In genomic region chr4:166021617-166022016, GRCh38 we compare ENCODE assay signal across 34 cellular contexts.
"Had no signal": no experiment of that assay in that cellular context is flagged by ENCODE, and none has a peak within 500 bp of the region (broad histone marks: within the 10 kb centered on the region; RNA-seq: fewer than 3 reads in every experiment).

No MANE protein-coding gene starts in this region.

- H3K9me3 ChIP-seq: adrenal gland had no signal

- H3K36me3 Mint-ChIP-seq: activated CD4-positive, alpha-beta memory T cell treated with anti-CD3 and anti-CD28 coated beads for 36 hours; activated CD8-positive, alpha-beta memory T cell treated with anti-CD3 and anti-CD28 coated beads, Interleukin-2, amount 10 ng/mL, durations not matched to agents 7 days and 5 days; activated naive CD4-positive, alpha-beta T cell treated with anti-CD3 and anti-CD28 coated beads, Interleukin-2, amount 10 ng/mL, durations not matched to agents 7 days and 5 days; activated naive CD4-positive, alpha-beta T cell treated with anti-CD3 and anti-CD28 coated beads, Interleukin-2, amount 50 U/mL, for 72 hours; activated naive CD8-positive, alpha-beta T cell treated with anti-CD3 and anti-CD28 coated beads for 36 hours; brain had no signal

- H3K9me3 Mint-ChIP-seq: activated B cell treated with CpG ODN at 0.5 μM for 24 hours; activated CD4-positive, alpha-beta memory T cell treated with anti-CD3 and anti-CD28 coated beads for 36 hours; activated CD4-positive, alpha-beta T cell treated with anti-CD3 and anti-CD28 coated beads, Interleukin-2, amount 10 ng/mL, durations not matched to agents 24 days and 14 days; activated naive CD4-positive, alpha-beta T cell treated with anti-CD3 and anti-CD28 coated beads, Interleukin-2, amount 10 ng/mL, durations not matched to agents 7 days and 5 days; activated naive CD4-positive, alpha-beta T cell treated with anti-CD3 and anti-CD28 coated beads, Interleukin-2, amount 50 U/mL, for 72 hours; activated naive CD8-positive, alpha-beta T cell treated with anti-CD3 and anti-CD28 coated beads for 36 hours; activated T-helper 2 cell treated with anti-CD3 and anti-CD28 coated beads, Interferon-gamma antibody, Interleukin-2, Interleukin-4, amounts not matched to agents 10 μg/mL and 5 μg/mL and 100 μg/mL, durations not matched to agents 14 hours and 24 hours and 36 hours; brain; T-helper 1 cell treated with Interleukin-12 subunit alpha and Interleukin-12 subunit beta and Interleukin-4 antibody, amounts not matched to agents 30 μg/mL and 1 μg/mL, for 36 hours; T-helper 2 cell treated with Interferon-gamma antibody and Interleukin-4, amounts not matched to agents 5 μg/mL and 100 μg/mL, for 36 hours had no signal

- H3K27ac Mint-ChIP-seq: activated B cell treated with CpG ODN at 0.5 μM for 24 hours; activated CD4-positive, alpha-beta memory T cell treated with anti-CD3 and anti-CD28 coated beads for 36 hours; activated CD4-positive, alpha-beta T cell treated with anti-CD3 and anti-CD28 coated beads, Interleukin-2, amount 10 ng/mL, durations not matched to agents 24 days and 14 days; activated CD8-positive, alpha-beta memory T cell treated with anti-CD3 and anti-CD28 coated beads, Interleukin-2, amount 10 ng/mL, durations not matched to agents 7 days and 5 days; activated CD8-positive, alpha-beta T cell treated with anti-CD3 and anti-CD28 coated beads, Interleukin-2, amount 10 ng/mL, durations not matched to agents 7 days and 5 days; activated naive CD4-positive, alpha-beta T cell treated with anti-CD3 and anti-CD28 coated beads, Interleukin-2, amount 10 ng/mL, durations not matched to agents 7 days and 5 days; activated naive CD4-positive, alpha-beta T cell treated with anti-CD3 and anti-CD28 coated beads, Interleukin-2, amount 50 U/mL, for 72 hours; activated naive CD8-positive, alpha-beta T cell treated with anti-CD3 and anti-CD28 coated beads for 36 hours; activated T-cell treated with anti-CD3 and anti-CD28 coated beads, Interleukin-2, amount 50 U/mL, for 24 hours; activated T-helper 2 cell treated with anti-CD3 and anti-CD28 coated beads, Interferon-gamma antibody, Interleukin-2, Interleukin-4, amounts not matched to agents 10 μg/mL and 5 μg/mL and 100 μg/mL, durations not matched to agents 14 hours and 24 hours and 36 hours; brain; T-helper 1 cell treated with Interleukin-12 subunit alpha and Interleukin-12 subunit beta and Interleukin-4 antibody, amounts not matched to agents 30 μg/mL and 1 μg/mL, for 36 hours; T-helper 2 cell treated with Interferon-gamma antibody and Interleukin-4, amounts not matched to agents 5 μg/mL and 100 μg/mL, for 36 hours had no signal

- H3K27me3 Mint-ChIP-seq: activated B cell treated with CpG ODN at 0.5 μM for 24 hours; activated CD4-positive, alpha-beta memory T cell treated with anti-CD3 and anti-CD28 coated beads for 36 hours; activated CD4-positive, alpha-beta T cell treated with anti-CD3 and anti-CD28 coated beads, Interleukin-2, amount 10 ng/mL, durations not matched to agents 24 days and 14 days; activated CD8-positive, alpha-beta memory T cell treated with anti-CD3 and anti-CD28 coated beads, Interleukin-2, amount 10 ng/mL, durations not matched to agents 7 days and 5 days; activated naive CD4-positive, alpha-beta T cell treated with anti-CD3 and anti-CD28 coated beads, Interleukin-2, amount 10 ng/mL, durations not matched to agents 7 days and 5 days; activated naive CD8-positive, alpha-beta T cell treated with anti-CD3 and anti-CD28 coated beads for 36 hours; activated T-cell treated with anti-CD3 and anti-CD28 coated beads, Interleukin-2, amount 50 U/mL, for 24 hours; brain; central memory CD8-positive, alpha-beta T cell had no signal

- H3K36me3 ChIP-seq: adrenal gland, cardiac muscle cell had no signal

- DNase-seq: activated B cell treated with CpG ODN at 0.5 μM for 24 hours; activated CD4-positive, alpha-beta memory T cell treated with anti-CD3 and anti-CD28 coated beads for 36 hours; activated CD4-positive, alpha-beta T cell treated with anti-CD3 and anti-CD28 coated beads for 4 hours; activated CD4-positive, alpha-beta T cell treated with anti-CD3 and anti-CD28 coated beads, Interleukin-2, amount 10 ng/mL, durations not matched to agents 24 days and 14 days; activated CD4-positive, alpha-beta T cell treated with anti-CD3 and anti-CD28 coated beads, Interleukin-2, amount 50 U/mL, for 1 hour; activated CD4-positive, alpha-beta T cell treated with anti-CD3 and anti-CD28 coated beads, Interleukin-2, amount 50 U/mL, for 4 hours; activated CD4-positive, CD25-positive, alpha-beta regulatory T cell treated with anti-CD3 and anti-CD28 coated beads, Interleukin-2, amount 50 U/mL, for 72 hours; activated CD8-positive, alpha-beta memory T cell treated with anti-CD3 and anti-CD28 coated beads for 24 hours; activated CD8-positive, alpha-beta memory T cell treated with anti-CD3 and anti-CD28 coated beads, Interleukin-2, amount 10 ng/mL, durations not matched to agents 7 days and 5 days; activated CD8-positive, alpha-beta memory T cell treated with anti-CD3 and anti-CD28 coated beads, Interleukin-2, amount 50 U/mL, for 48 hours; activated CD8-positive, alpha-beta T cell treated with anti-CD3 and anti-CD28 coated beads, Interleukin-2, amount 10 ng/mL, durations not matched to agents 7 days and 5 days; activated effector memory CD4-positive, alpha-beta T cell treated with Interleukin-2 at 50 U/mL for 16 hours; activated gamma-delta T cell; activated naive CD4-positive, alpha-beta T cell treated with anti-CD3 and anti-CD28 coated beads, Interleukin-2, amount 10 ng/mL, durations not matched to agents 7 days and 5 days; activated naive CD4-positive, alpha-beta T cell treated with Interleukin-2 at 50 U/mL for 16 hours; activated naive CD8-positive, alpha-beta T cell treated with anti-CD3 and anti-CD28 coated beads for 36 hours; activated T-cell treated with anti-CD3 and anti-CD28 coated beads, Interleukin-2, amount 50 U/mL, for 24 hours; activated T-cell treated with anti-CD3 and anti-CD28 coated beads, Interleukin-2, amount 50 U/mL, for 48 hours; adrenal gland; amniotic stem cell; aorta; T-helper 1 cell; T-helper 2 cell; T-helper 9 cell had no signal

- H3K4me3 ChIP-seq: adrenal gland, cardiac muscle cell had no signal

- H3K4me3 Mint-ChIP-seq: activated B cell treated with CpG ODN at 0.5 μM for 24 hours; activated CD4-positive, alpha-beta memory T cell treated with anti-CD3 and anti-CD28 coated beads for 36 hours; activated CD4-positive, alpha-beta T cell treated with anti-CD3 and anti-CD28 coated beads, Interleukin-2, amount 10 ng/mL, durations not matched to agents 24 days and 14 days; activated CD8-positive, alpha-beta memory T cell treated with anti-CD3 and anti-CD28 coated beads, Interleukin-2, amount 10 ng/mL, durations not matched to agents 7 days and 5 days; activated CD8-positive, alpha-beta T cell treated with anti-CD3 and anti-CD28 coated beads, Interleukin-2, amount 10 ng/mL, durations not matched to agents 7 days and 5 days; activated naive CD4-positive, alpha-beta T cell treated with anti-CD3 and anti-CD28 coated beads, Interleukin-2, amount 10 ng/mL, durations not matched to agents 7 days and 5 days; activated naive CD8-positive, alpha-beta T cell treated with anti-CD3 and anti-CD28 coated beads for 36 hours; activated T-cell treated with anti-CD3 and anti-CD28 coated beads, Interleukin-2, amount 50 U/mL, for 24 hours; brain; central memory CD8-positive, alpha-beta T cell; T-helper 1 cell treated with Interleukin-12 subunit alpha and Interleukin-12 subunit beta and Interleukin-4 antibody, amounts not matched to agents 30 μg/mL and 1 μg/mL, for 36 hours; T-helper 2 cell treated with Interferon-gamma antibody and Interleukin-4, amounts not matched to agents 5 μg/mL and 100 μg/mL, for 36 hours had no signal

- H3K4me1 Mint-ChIP-seq: activated B cell treated with CpG ODN at 0.5 μM for 24 hours; activated CD4-positive, alpha-beta T cell treated with anti-CD3 and anti-CD28 coated beads, Interleukin-2, amount 10 ng/mL, durations not matched to agents 24 days and 14 days; activated CD8-positive, alpha-beta memory T cell treated with anti-CD3 and anti-CD28 coated beads, Interleukin-2, amount 10 ng/mL, durations not matched to agents 7 days and 5 days; activated naive CD4-positive, alpha-beta T cell treated with anti-CD3 and anti-CD28 coated beads, Interleukin-2, amount 10 ng/mL, durations not matched to agents 7 days and 5 days; activated naive CD8-positive, alpha-beta T cell treated with anti-CD3 and anti-CD28 coated beads for 36 hours; brain; central memory CD8-positive, alpha-beta T cell had no signal

- H3K4me1 ChIP-seq: adrenal gland had no signal

- H3K27ac ChIP-seq: adrenal gland, cardiac muscle cell, VCaP had no signal

- FAIRE-seq: bronchial epithelial cell, TTC549 had no signal

- ATAC-seq: activated CD8-positive, alpha-beta memory T cell treated with anti-CD3 and anti-CD28 coated beads, Interleukin-2, amount 10 ng/mL, durations not matched to agents 7 days and 5 days; activated CD8-positive, alpha-beta T cell treated with anti-CD3 and anti-CD28 coated beads, Interleukin-2, amount 10 ng/mL, durations not matched to agents 7 days and 5 days; activated naive CD4-positive, alpha-beta T cell treated with anti-CD3 and anti-CD28 coated beads, Interleukin-2, amount 50 U/mL, for 72 hours had no signal

- H3K27me3 ChIP-seq: adrenal gland, cardiac muscle cell had no signal
